27 cellular contexts compared by ENCODE assay signal in genomic region chr20:8176276-8176675, GRCh38.
"Had no signal": no experiment of that assay in that cellular context is flagged by ENCODE, and none has a peak within 500 bp of the region (broad histone marks: within the 10 kb centered on the region; RNA-seq: fewer than 3 reads in every experiment).

No MANE protein-coding gene starts in this region.

- H3K4me3 Mint-ChIP-seq: activated B cell treated with CpG ODN at 0.5 μM for 24 hours; activated CD4-positive, alpha-beta memory T cell treated with anti-CD3 and anti-CD28 coated beads for 36 hours; activated naive CD4-positive, alpha-beta T cell treated with anti-CD3 and anti-CD28 coated beads, Interleukin-2, amount 10 ng/mL, durations not matched to agents 7 days and 5 days; activated naive CD8-positive, alpha-beta T cell; activated naive CD8-positive, alpha-beta T cell treated with anti-CD3 and anti-CD28 coated beads, Interleukin-2, amount 50 U/mL, for 24 hours; activated T-cell treated with anti-CD3 and anti-CD28 coated beads, Interleukin-2, amount 50 U/mL, for 4 hours; activated T-helper 1 cell treated with anti-CD3 and anti-CD28 coated beads, Interleukin-12 subunit alpha, Interleukin-12 subunit beta, Interleukin-2, Interleukin-4 antibody, amounts not matched to agents 30 ng/mL and 10 ng/mL and 1 ng/mL, durations not matched to agents 14 hours and 24 hours and 36 hours; T-cell; T-helper 17 cell had no signal

- H3K27ac Mint-ChIP-seq: activated B cell treated with CpG ODN at 0.5 μM for 24 hours; activated CD4-positive, alpha-beta memory T cell treated with anti-CD3 and anti-CD28 coated beads for 36 hours; activated naive CD4-positive, alpha-beta T cell treated with anti-CD3 and anti-CD28 coated beads, Interleukin-2, amount 10 ng/mL, durations not matched to agents 7 days and 5 days; activated naive CD8-positive, alpha-beta T cell; activated naive CD8-positive, alpha-beta T cell treated with anti-CD3 and anti-CD28 coated beads, Interleukin-2, amount 50 U/mL, for 24 hours; activated T-helper 1 cell treated with anti-CD3 and anti-CD28 coated beads, Interleukin-12 subunit alpha, Interleukin-12 subunit beta, Interleukin-2, Interleukin-4 antibody, amounts not matched to agents 30 ng/mL and 10 ng/mL and 1 ng/mL, durations not matched to agents 14 hours and 24 hours and 36 hours; T-cell; T-helper 17 cell had no signal

- DNase-seq: activated B cell treated with CpG ODN at 0.5 μM for 24 hours; activated CD4-positive, alpha-beta memory T cell treated with anti-CD3 and anti-CD28 coated beads for 36 hours; activated CD4-positive, alpha-beta T cell treated with anti-CD3 and anti-CD28 coated beads for 4 hours; activated CD4-positive, alpha-beta T cell treated with anti-CD3 and anti-CD28 coated beads, Interleukin-2, amount 50 U/mL, for 1 hour; activated CD4-positive, CD25-positive, alpha-beta regulatory T cell treated with anti-CD3 and anti-CD28 coated beads, Interleukin-2, amount 50 U/mL, for 72 hours; activated CD8-positive, alpha-beta memory T cell treated with anti-CD3 and anti-CD28 coated beads, Interleukin-2, amount 50 U/mL, for 4 hours; activated naive CD4-positive, alpha-beta T cell treated with anti-CD3 and anti-CD28 coated beads, Interleukin-2, amount 10 ng/mL, durations not matched to agents 7 days and 5 days; activated naive CD8-positive, alpha-beta T cell treated with anti-CD3 and anti-CD28 coated beads, Interleukin-2, amount 50 U/mL, for 24 hours; activated T-cell treated with anti-CD3 and anti-CD28 coated beads for 4 hours; activated T-cell treated with anti-CD3 and anti-CD28 coated beads, Interleukin-2, amount 50 U/mL, for 4 hours; brain microvascular endothelial cell; central memory CD4-positive, alpha-beta T cell; NCI-H1105; NCI-H1417 treated with DMSO at 0.1 percent for 48 hours; NCI-H2029; NCI-H226; NCI-H774; RPMI8226; SIG-M5; T-cell; T-helper 17 cell; T-helper 9 cell had no signal

- H3K36me3 Mint-ChIP-seq: activated CD4-positive, alpha-beta memory T cell treated with anti-CD3 and anti-CD28 coated beads for 36 hours; activated naive CD4-positive, alpha-beta T cell treated with anti-CD3 and anti-CD28 coated beads, Interleukin-2, amount 10 ng/mL, durations not matched to agents 7 days and 5 days; activated naive CD8-positive, alpha-beta T cell; T-cell had no signal

- H3K9me3 Mint-ChIP-seq: activated B cell treated with CpG ODN at 0.5 μM for 24 hours; activated CD4-positive, alpha-beta memory T cell treated with anti-CD3 and anti-CD28 coated beads for 36 hours; activated naive CD4-positive, alpha-beta T cell treated with anti-CD3 and anti-CD28 coated beads, Interleukin-2, amount 10 ng/mL, durations not matched to agents 7 days and 5 days; activated naive CD8-positive, alpha-beta T cell treated with anti-CD3 and anti-CD28 coated beads, Interleukin-2, amount 50 U/mL, for 24 hours; activated T-cell treated with anti-CD3 and anti-CD28 coated beads, Interleukin-2, amount 50 U/mL, for 4 hours; activated T-helper 1 cell treated with anti-CD3 and anti-CD28 coated beads, Interleukin-12 subunit alpha, Interleukin-12 subunit beta, Interleukin-2, Interleukin-4 antibody, amounts not matched to agents 30 ng/mL and 10 ng/mL and 1 ng/mL, durations not matched to agents 14 hours and 24 hours and 36 hours; T-cell had no signal

- H3K4me1 Mint-ChIP-seq: activated B cell treated with CpG ODN at 0.5 μM for 24 hours; activated naive CD4-positive, alpha-beta T cell treated with anti-CD3 and anti-CD28 coated beads, Interleukin-2, amount 10 ng/mL, durations not matched to agents 7 days and 5 days; activated naive CD8-positive, alpha-beta T cell treated with anti-CD3 and anti-CD28 coated beads, Interleukin-2, amount 50 U/mL, for 24 hours had no signal

- H3K27me3 Mint-ChIP-seq: activated B cell treated with CpG ODN at 0.5 μM for 24 hours; activated CD4-positive, alpha-beta memory T cell treated with anti-CD3 and anti-CD28 coated beads for 36 hours; activated naive CD4-positive, alpha-beta T cell treated with anti-CD3 and anti-CD28 coated beads, Interleukin-2, amount 10 ng/mL, durations not matched to agents 7 days and 5 days; activated naive CD8-positive, alpha-beta T cell; activated naive CD8-positive, alpha-beta T cell treated with anti-CD3 and anti-CD28 coated beads, Interleukin-2, amount 50 U/mL, for 24 hours; T-cell; T-helper 17 cell had no signal

- ATAC-seq: activated naive CD8-positive, alpha-beta T cell treated with anti-CD3 and anti-CD28 coated beads, Interleukin-2, amount 50 U/mL, for 24 hours; activated T-cell treated with anti-CD3 and anti-CD28 coated beads, Interleukin-2, amount 50 U/mL, for 4 hours; K562; Panc1; SK-N-SH treated with all-trans-retinoic acid at 6 μM for 48 hours; T-cell; T-helper 17 cell had no signal
